In the genomic region with DNA sequence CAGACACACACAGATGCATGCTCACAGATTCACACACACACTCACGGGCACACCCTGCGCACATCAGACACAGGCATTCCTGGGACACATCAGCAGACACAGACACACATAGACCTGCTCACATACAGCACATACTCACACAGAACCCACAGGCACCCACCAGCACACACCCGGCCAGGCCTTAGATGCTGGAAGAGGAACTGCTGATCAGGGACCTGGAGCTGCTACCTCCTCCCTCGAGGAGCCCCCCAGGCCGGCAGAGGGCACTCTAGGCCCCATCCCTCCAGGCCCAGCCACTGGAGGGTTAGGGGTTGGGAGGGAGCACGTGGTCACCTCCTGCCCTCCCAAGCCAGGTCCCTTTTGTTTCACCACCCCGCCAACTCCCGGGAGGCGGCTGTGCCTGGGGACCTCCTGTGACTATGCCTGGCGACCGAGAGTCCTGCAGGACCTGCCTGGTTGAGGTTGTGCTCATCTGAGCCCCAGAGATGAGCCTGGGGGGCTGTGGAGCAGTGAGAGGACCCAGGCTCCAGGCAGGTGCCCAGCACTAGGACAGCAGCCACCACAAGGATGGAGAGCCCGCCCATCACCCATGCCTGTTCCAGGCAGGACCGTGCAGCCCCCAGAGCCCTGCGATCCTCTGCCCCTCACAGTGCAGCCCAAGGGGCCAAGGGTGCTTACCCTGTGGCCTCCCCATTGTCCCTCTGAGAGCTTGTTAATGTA, we compare ENCODE assay signal across 1 cellular context.
TF ChIP-seq lines count a peak whose summit lies in the region.

No MANE protein-coding gene starts in this region.

TF ChIP-seq in HepG2, 621 proteins besides CTCF, POLR2A, EP300 and RAD21 (continued from another document and continues in another):
- TF ChIP-seq, protein P1, sequence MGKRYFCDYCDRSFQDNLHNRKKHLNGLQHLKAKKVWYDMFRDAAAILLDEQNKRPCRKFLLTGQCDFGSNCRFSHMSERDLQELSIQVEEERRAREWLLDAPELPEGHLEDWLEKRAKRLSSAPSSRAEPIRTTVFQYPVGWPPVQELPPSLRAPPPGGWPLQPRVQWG (CRISPR knock-in tag; IDR thresholded peaks at IDR 0.05; ENCODE audit: borderline replicate concordance, low read depth), result no peak
- TF ChIP-seq PITX1 (CRISPR knock-in tag; IDR thresholded peaks at IDR 0.05) (peak; percentile 82; the same call in 1 of the 2 replicates), JDP2 (CRISPR knock-in tag; IDR thresholded peaks at IDR 0.05; ENCODE audit: borderline replicate concordance) (no peak), NKX3-1 (CRISPR knock-in tag; IDR thresholded peaks at IDR 0.05) (no peak), ZNF746 (CRISPR knock-in tag; IDR thresholded peaks at IDR 0.05) (peak; percentile 84), ZNF274 (CRISPR knock-in tag; IDR thresholded peaks at IDR 0.05) (peak; percentile 91), ZNF501 (CRISPR knock-in tag; IDR thresholded peaks at IDR 0.05) (peak; percentile 95), ZNF660 (CRISPR knock-in tag; IDR thresholded peaks at IDR 0.05; ENCODE audit: borderline replicate concordance, low read depth) (no peak), ZNF644 (CRISPR knock-in tag; IDR thresholded peaks at IDR 0.05; ENCODE audit: low read depth) (no peak), CCDC6 (CRISPR knock-in tag; IDR thresholded peaks at IDR 0.05) (0 out of 2 replicates have a peak, but pooled peaks have one; percentile 49), KAT8 (CRISPR knock-in tag; IDR thresholded peaks at IDR 0.05) (peak; percentile 85), ZBTB7A (CRISPR knock-in tag; IDR thresholded peaks at IDR 0.05) (0 out of 2 replicates have a peak, but pooled peaks have one; percentile 66), PHF20 (CRISPR knock-in tag; IDR thresholded peaks at IDR 0.05) (no peak; the same call in 1 of the 2 replicates), NFRKB (IDR thresholded peaks at IDR 0.05) (no peak), HMG20B (CRISPR knock-in tag; conservative IDR thresholded peaks at IDR 0.05) (no peak; the same call in 1 of the 2 replicates), PPARG (CRISPR knock-in tag; conservative IDR thresholded peaks at IDR 0.05) (peak; percentile 60; the same call in 1 of the 2 replicates), KAT7 (CRISPR knock-in tag; IDR thresholded peaks at IDR 0.05; ENCODE audit: borderline replicate concordance) (peak; percentile 81; the same call in 1 of the 2 replicates), NR2F2 (IDR thresholded peaks at IDR 0.05; ENCODE audit: borderline replicate concordance, low read depth) (no peak), MTF1 (CRISPR knock-in tag; IDR thresholded peaks at IDR 0.05) (no peak), RXRA (CRISPR knock-in tag; IDR thresholded peaks at IDR 0.05) (peak; percentile 85; the same call in 1 of the 2 replicates), IKZF4 (CRISPR knock-in tag; IDR thresholded peaks at IDR 0.05; ENCODE audit: borderline replicate concordance, low read depth, not compliant biosample characterization) (peak; percentile 72), ZNF34 (CRISPR knock-in tag; IDR thresholded peaks at IDR 0.05; ENCODE audit: borderline replicate concordance) (0 out of 2 replicates have a peak, but pooled peaks have one; percentile 70), ZNF121 (CRISPR knock-in tag; IDR thresholded peaks at IDR 0.05) (no peak; the same call in 1 of the 2 replicates), ZNF775 (CRISPR knock-in tag; IDR thresholded peaks at IDR 0.05; ENCODE audit: borderline replicate concordance) (no peak; the same call in 1 of the 2 replicates), HNRNPLL (IDR thresholded peaks at IDR 0.05; ENCODE audit: low read depth, low read length, poor library complexity, severe bottlenecking) (peak; percentile 45), XRCC5 (optimal IDR thresholded peaks at IDR 0.05; ENCODE audit: low read length) (peak; percentile 98), POLR2AphosphoS2 (IDR thresholded peaks at IDR 0.05; ENCODE audit: low read depth, low read length) (no peak), ZIK1 (CRISPR knock-in tag; IDR thresholded peaks at IDR 0.05; ENCODE audit: borderline replicate concordance, low read depth) (0 out of 2 replicates have a peak, but pooled peaks have one; percentile 63), SALL1 (CRISPR knock-in tag; IDR thresholded peaks at IDR 0.05) (peak; percentile 91)
- TF ChIP-seq, protein P2, sequence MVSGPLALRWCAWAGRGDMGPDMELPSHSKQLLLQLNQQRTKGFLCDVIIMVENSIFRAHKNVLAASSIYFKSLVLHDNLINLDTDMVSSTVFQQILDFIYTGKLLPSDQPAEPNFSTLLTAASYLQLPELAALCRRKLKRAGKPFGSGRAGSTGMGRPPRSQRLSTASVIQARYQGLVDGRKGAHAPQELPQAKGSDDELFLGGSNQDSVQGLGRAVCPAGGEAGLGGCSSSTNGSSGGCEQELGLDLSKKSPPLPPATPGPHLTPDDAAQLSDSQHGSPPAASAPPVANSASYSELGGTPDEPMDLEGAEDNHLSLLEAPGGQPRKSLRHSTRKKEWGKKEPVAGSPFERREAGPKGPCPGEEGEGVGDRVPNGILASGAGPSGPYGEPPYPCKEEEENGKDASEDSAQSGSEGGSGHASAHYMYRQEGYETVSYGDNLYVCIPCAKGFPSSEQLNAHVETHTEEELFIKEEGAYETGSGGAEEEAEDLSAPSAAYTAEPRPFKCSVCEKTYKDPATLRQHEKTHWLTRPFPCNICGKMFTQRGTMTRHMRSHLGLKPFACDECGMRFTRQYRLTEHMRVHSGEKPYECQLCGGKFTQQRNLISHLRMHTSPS (CRISPR knock-in tag; IDR thresholded peaks at IDR 0.05; ENCODE audit: low read depth), result no peak; the same call in none of the 2 replicates
- TF ChIP-seq, protein P3, sequence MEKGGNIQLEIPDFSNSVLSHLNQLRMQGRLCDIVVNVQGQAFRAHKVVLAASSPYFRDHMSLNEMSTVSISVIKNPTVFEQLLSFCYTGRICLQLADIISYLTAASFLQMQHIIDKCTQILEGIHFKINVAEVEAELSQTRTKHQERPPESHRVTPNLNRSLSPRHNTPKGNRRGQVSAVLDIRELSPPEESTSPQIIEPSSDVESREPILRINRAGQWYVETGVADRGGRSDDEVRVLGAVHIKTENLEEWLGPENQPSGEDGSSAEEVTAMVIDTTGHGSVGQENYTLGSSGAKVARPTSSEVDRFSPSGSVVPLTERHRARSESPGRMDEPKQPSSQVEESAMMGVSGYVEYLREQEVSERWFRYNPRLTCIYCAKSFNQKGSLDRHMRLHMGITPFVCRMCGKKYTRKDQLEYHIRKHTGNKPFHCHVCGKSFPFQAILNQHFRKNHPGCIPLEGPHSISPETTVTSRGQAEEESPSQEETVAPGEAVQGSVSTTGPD (CRISPR knock-in tag; IDR thresholded peaks at IDR 0.05), result peak; percentile 72; the same call in 1 of the 2 replicates
- TF ChIP-seq, protein P4, sequence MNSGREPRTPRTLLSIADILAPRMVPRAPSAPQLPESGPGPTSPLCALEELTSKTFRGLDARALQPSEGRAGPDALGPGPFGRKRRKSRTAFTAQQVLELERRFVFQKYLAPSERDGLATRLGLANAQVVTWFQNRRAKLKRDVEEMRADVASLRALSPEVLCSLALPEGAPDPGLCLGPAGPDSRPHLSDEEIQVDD (CRISPR knock-in tag; IDR thresholded peaks at IDR 0.05; ENCODE audit: borderline replicate concordance), result no peak
- TF ChIP-seq, protein P5, sequence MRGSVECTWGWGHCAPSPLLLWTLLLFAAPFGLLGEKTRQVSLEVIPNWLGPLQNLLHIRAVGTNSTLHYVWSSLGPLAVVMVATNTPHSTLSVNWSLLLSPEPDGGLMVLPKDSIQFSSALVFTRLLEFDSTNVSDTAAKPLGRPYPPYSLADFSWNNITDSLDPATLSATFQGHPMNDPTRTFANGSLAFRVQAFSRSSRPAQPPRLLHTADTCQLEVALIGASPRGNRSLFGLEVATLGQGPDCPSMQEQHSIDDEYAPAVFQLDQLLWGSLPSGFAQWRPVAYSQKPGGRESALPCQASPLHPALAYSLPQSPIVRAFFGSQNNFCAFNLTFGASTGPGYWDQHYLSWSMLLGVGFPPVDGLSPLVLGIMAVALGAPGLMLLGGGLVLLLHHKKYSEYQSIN (CRISPR knock-in tag; IDR thresholded peaks at IDR 0.05; ENCODE audit: borderline replicate concordance), result no peak
- TF ChIP-seq, protein P6, sequence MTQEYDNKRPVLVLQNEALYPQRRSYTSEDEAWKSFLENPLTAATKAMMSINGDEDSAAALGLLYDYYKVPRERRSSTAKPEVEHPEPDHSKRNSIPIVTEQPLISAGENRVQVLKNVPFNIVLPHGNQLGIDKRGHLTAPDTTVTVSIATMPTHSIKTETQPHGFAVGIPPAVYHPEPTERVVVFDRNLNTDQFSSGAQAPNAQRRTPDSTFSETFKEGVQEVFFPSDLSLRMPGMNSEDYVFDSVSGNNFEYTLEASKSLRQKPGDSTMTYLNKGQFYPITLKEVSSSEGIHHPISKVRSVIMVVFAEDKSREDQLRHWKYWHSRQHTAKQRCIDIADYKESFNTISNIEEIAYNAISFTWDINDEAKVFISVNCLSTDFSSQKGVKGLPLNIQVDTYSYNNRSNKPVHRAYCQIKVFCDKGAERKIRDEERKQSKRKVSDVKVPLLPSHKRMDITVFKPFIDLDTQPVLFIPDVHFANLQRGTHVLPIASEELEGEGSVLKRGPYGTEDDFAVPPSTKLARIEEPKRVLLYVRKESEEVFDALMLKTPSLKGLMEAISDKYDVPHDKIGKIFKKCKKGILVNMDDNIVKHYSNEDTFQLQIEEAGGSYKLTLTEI (CRISPR knock-in tag; conservative IDR thresholded peaks at IDR 0.05), result no peak
- TF ChIP-seq, protein P7, sequence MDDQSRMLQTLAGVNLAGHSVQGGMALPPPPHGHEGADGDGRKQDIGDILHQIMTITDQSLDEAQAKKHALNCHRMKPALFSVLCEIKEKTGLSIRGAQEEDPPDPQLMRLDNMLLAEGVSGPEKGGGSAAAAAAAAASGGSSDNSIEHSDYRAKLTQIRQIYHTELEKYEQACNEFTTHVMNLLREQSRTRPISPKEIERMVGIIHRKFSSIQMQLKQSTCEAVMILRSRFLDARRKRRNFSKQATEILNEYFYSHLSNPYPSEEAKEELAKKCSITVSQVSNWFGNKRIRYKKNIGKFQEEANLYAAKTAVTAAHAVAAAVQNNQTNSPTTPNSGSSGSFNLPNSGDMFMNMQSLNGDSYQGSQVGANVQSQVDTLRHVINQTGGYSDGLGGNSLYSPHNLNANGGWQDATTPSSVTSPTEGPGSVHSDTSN (CRISPR knock-in tag; IDR thresholded peaks at IDR 0.05; ENCODE audit: borderline replicate concordance), result no peak
- TF ChIP-seq, protein P8, sequence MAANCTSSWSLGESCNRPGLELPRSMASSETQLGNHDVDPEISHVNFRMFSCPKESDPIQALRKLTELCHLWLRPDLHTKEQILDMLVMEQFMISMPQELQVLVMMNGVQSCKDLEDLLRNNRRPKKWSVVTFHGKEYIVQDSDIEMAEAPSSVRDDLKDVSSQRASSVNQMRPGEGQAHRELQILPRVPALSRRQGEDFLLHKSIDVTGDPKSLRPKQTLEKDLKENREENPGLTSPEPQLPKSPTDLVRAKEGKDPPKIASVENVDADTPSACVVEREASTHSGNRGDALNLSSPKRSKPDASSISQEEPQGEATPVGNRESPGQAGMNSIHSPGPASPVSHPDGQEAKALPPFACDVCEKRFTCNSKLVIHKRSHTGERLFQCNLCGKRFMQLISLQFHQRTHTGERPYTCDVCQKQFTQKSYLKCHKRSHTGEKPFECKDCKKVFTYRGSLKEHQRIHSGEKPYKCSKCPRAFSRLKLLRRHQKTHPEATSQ (CRISPR knock-in tag; IDR thresholded peaks at IDR 0.05; ENCODE audit: borderline replicate concordance), result no peak
- TF ChIP-seq, protein P9, sequence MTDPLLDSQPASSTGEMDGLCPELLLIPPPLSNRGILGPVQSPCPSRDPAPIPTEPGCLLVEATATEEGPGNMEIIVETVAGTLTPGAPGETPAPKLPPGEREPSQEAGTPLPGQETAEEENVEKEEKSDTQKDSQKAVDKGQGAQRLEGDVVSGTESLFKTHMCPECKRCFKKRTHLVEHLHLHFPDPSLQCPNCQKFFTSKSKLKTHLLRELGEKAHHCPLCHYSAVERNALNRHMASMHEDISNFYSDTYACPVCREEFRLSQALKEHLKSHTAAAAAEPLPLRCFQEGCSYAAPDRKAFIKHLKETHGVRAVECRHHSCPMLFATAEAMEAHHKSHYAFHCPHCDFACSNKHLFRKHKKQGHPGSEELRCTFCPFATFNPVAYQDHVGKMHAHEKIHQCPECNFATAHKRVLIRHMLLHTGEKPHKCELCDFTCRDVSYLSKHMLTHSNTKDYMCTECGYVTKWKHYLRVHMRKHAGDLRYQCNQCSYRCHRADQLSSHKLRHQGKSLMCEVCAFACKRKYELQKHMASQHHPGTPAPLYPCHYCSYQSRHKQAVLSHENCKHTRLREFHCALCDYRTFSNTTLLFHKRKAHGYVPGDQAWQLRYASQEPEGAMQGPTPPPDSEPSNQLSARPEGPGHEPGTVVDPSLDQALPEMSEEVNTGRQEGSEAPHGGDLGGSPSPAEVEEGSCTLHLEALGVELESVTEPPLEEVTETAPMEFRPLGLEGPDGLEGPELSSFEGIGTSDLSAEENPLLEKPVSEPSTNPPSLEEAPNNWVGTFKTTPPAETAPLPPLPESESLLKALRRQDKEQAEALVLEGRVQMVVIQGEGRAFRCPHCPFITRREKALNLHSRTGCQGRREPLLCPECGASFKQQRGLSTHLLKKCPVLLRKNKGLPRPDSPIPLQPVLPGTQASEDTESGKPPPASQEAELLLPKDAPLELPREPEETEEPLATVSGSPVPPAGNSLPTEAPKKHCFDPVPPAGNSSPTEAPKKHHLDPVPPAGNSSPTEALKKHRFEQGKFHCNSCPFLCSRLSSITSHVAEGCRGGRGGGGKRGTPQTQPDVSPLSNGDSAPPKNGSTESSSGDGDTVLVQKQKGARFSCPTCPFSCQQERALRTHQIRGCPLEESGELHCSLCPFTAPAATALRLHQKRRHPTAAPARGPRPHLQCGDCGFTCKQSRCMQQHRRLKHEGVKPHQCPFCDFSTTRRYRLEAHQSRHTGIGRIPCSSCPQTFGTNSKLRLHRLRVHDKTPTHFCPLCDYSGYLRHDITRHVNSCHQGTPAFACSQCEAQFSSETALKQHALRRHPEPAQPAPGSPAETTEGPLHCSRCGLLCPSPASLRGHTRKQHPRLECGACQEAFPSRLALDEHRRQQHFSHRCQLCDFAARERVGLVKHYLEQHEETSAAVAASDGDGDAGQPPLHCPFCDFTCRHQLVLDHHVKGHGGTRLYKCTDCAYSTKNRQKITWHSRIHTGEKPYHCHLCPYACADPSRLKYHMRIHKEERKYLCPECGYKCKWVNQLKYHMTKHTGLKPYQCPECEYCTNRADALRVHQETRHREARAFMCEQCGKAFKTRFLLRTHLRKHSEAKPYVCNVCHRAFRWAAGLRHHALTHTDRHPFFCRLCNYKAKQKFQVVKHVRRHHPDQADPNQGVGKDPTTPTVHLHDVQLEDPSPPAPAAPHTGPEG (CRISPR knock-in tag; IDR thresholded peaks at IDR 0.05), result peak; percentile 43; the same call in 1 of the 2 replicates
- TF ChIP-seq, protein P10, sequence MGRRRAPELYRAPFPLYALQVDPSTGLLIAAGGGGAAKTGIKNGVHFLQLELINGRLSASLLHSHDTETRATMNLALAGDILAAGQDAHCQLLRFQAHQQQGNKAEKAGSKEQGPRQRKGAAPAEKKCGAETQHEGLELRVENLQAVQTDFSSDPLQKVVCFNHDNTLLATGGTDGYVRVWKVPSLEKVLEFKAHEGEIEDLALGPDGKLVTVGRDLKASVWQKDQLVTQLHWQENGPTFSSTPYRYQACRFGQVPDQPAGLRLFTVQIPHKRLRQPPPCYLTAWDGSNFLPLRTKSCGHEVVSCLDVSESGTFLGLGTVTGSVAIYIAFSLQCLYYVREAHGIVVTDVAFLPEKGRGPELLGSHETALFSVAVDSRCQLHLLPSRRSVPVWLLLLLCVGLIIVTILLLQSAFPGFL (CRISPR knock-in tag; IDR thresholded peaks at IDR 0.05), result no peak
- TF ChIP-seq, protein P11, sequence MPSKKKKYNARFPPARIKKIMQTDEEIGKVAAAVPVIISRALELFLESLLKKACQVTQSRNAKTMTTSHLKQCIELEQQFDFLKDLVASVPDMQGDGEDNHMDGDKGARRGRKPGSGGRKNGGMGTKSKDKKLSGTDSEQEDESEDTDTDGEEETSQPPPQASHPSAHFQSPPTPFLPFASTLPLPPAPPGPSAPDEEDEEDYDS (CRISPR knock-in tag; IDR thresholded peaks at IDR 0.05), result peak; percentile 33; the same call in 1 of the 2 replicates
